16 cellular contexts compared by ENCODE assay signal in the genomic region with DNA sequence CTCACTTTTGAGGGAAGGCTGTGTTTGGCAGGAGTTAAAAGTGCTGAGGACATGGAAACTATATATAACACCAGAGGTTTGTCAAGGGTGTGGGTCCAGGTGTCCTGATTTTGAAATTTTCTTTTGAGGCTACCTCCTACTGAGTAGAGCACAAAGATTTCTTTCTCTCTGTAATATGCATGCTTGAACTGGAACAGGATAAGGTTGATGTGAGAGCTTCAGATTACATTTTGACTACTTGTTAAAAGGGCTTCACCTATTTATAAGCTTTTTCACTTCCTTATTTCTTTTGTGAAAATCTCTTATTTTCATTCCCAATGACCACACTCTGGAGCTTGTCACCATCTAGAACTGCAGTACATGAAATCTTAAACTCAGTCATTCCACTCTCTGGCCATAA. TPM values are rescaled to one million over a fixed set of nuclear protein-coding genes. Genes with fewer than 3 reads are reported as not detected.
DNase-seq lines count a peak whose midpoint lies in the region; ATAC-seq lines count a peak whose summit lies in the region.
"Had no signal": no experiment of that assay in that cellular context is flagged by ENCODE, and none has a peak within 500 bp of the region (broad histone marks: within the 10 kb centered on the region; RNA-seq: fewer than 3 reads in every experiment).

No MANE protein-coding gene starts in this region.

- H3K18ac ChIP-seq in neuronal stem cell (ENCODE audit: low read length): no peak overlapping the region

- H2AFZ ChIP-seq in neuronal stem cell (ENCODE audit: low read length): no peak overlapping the region

- no peak overlapping the region for H4K8ac ChIP-seq in neuronal stem cell (ENCODE audit: low read depth, low read length)

- H3K36me3 ChIP-seq in neuronal stem cell (replicated peaks in 1 of 2; ENCODE audit: control insufficient read depth in 2 of 2, insufficient read depth in 2 of 2, low read length in 2 of 2): no peaks in the 10 kb centered on the region
- H3K36me3 ChIP-seq: BLaER1 treated with 17β-estradiol and CSF1 and Interleukin-3, amounts not matched to agents 10 nM and 100 nM had no signal

- no peak overlapping the region for H2AK5ac ChIP-seq in neuronal stem cell (ENCODE audit: low read depth, low read length)

- no peak overlapping the region for H2BK15ac ChIP-seq in neuronal stem cell (ENCODE audit: low read length)

- no peaks in the 10 kb centered on the region for H3K9me3 ChIP-seq in neuronal stem cell (replicated peaks in 1 of 2; ENCODE audit: control insufficient read depth in 2 of 2, insufficient read depth in 1 of 2, low read depth in 1 of 2, low read length in 2 of 2)
- H3K9me3 ChIP-seq: BLaER1 treated with 17β-estradiol and CSF1 and Interleukin-3, amounts not matched to agents 10 nM and 100 nM had no signal

- no peak overlapping the region for H3K4ac ChIP-seq in neuronal stem cell (ENCODE audit: low read length)

- no peaks in the 10 kb centered on the region for H3K4me1 ChIP-seq in neuronal stem cell (ENCODE audit: control insufficient read depth in 2 of 2, insufficient read depth in 1 of 2, low read depth in 1 of 2, low read length in 2 of 2)

- ATAC-seq in GM18502 (IDR thresholded peaks at IDR 0.05; ENCODE audit: poor library complexity, unreplicated experiment) (peak; percentile 88), GM19467 (IDR thresholded peaks at IDR 0.05; ENCODE audit: unreplicated experiment) (peak; percentile 74), HG02885 (IDR thresholded peaks at IDR 0.05; ENCODE audit: poor library complexity, unreplicated experiment) (peak; percentile 93), HG03565 (IDR thresholded peaks at IDR 0.05; ENCODE audit: unreplicated experiment) (peak; percentile 90)
- ATAC-seq: left lobe of liver had no signal

- H3K4me2 ChIP-seq in neuronal stem cell (ENCODE audit: insufficient read depth, low read length, poor library complexity, severe bottlenecking): no peak overlapping the region

- H2BK120ac ChIP-seq in neuronal stem cell (ENCODE audit: low read depth, low read length): no peak overlapping the region

- H4K91ac ChIP-seq in neuronal stem cell (ENCODE audit: low read depth, low read length, poor library complexity): no peak overlapping the region

- DNase-seq in neuronal stem cell (ENCODE audit: low spot score) (no peak), NCI-H1436 treated with DMSO at 0.1 percent for 48 hours (lab: John Stamatoyannopoulos, UW) (no peak), GDM1 (lab: John Stamatoyannopoulos, UW) (no peak), SKM-1 treated with dmso at 0.1 percent for 144 hours (lab: John Stamatoyannopoulos, UW; ENCODE audit: unreplicated experiment) (no peak)
- DNase-seq: activated naive CD4-positive, alpha-beta T cell treated with Interleukin-2 at 50 U/mL for 16 hours; cortex of kidney; foreskin melanocyte; NCI-H2081 treated with DMSO at 0.1 percent for 48 hours; SIG-M5; stimulated activated CD4-positive, alpha-beta T cell treated with anti-CD3 and anti-CD28 coated beads, Interleukin-1b, Interleukin-23, amount 100 ng/mL, for 48 hours had no signal

- H3K4me3 ChIP-seq in neuronal stem cell (ENCODE audit: low read length in 2 of 2): no peak overlapping the region
- H3K4me3 ChIP-seq: BLaER1 treated with 17β-estradiol and CSF1 and Interleukin-3, amounts not matched to agents 10 nM and 100 nM had no signal

- no peak overlapping the region for H3K14ac ChIP-seq in neuronal stem cell (ENCODE audit: low read length)

- H3K23ac ChIP-seq in neuronal stem cell (ENCODE audit: low read depth, low read length, poor library complexity): no peak overlapping the region

- H2BK12ac ChIP-seq in neuronal stem cell (ENCODE audit: low read length): no peak overlapping the region

- no peak overlapping the region for H2BK5ac ChIP-seq in neuronal stem cell (ENCODE audit: low read length)

- no peaks in the 10 kb centered on the region for H3K79me1 ChIP-seq in neuronal stem cell (ENCODE audit: low read depth, low read length)

- no peak overlapping the region for H3K27ac ChIP-seq in neuronal stem cell (replicated peaks; ENCODE audit: low read length)
- H3K27ac ChIP-seq: BLaER1 treated with 17β-estradiol and CSF1 and Interleukin-3, amounts not matched to agents 10 nM and 100 nM had no signal

- no peak overlapping the region for H3K9ac ChIP-seq in neuronal stem cell (ENCODE audit: low read depth, low read length, poor library complexity)
- H3K9ac ChIP-seq: BLaER1 treated with 17β-estradiol and CSF1 and Interleukin-3, amounts not matched to agents 10 nM and 100 nM had no signal

- no peaks in the 10 kb centered on the region for H3K27me3 ChIP-seq in neuronal stem cell (ENCODE audit: control insufficient read depth in 3 of 3, insufficient read depth in 3 of 3, low read depth in 1 of 3, low read length in 3 of 3)
- H3K27me3 ChIP-seq: BLaER1 treated with 17β-estradiol and CSF1 and Interleukin-3, amounts not matched to agents 10 nM and 100 nM had no signal

RNA-seq across cellular contexts. Expression of a gene that starts 59.8 kb away (rescaled TPM):
- 0.77 TPM for polyA plus RNA-seq in neuronal stem cell (2013, experiment 1 of 2)
- polyA plus RNA-seq in neuronal stem cell (2013, experiment 2 of 2): 0.86 TPM
